Comparison of ENCODE assay signal across 9 cellular contexts in genomic region chr16:71896688-71897368, GRCh38. TPM values are rescaled to one million over a fixed set of nuclear protein-coding genes. Genes with fewer than 3 reads are reported as not detected.
DNase-seq lines count a peak whose midpoint lies in the region; ATAC-seq, FAIRE-seq and TF ChIP-seq lines count a peak whose summit lies in the region.
"Had no signal": no experiment of that assay in that cellular context is flagged by ENCODE, and none has a peak within 500 bp of the region (broad histone marks: within the 10 kb centered on the region; RNA-seq: fewer than 3 reads in every experiment).

No MANE protein-coding gene starts in this region.

- no peaks in the 10 kb centered on the region for H3K79me1 ChIP-seq in H1 (ENCODE audit: low read depth, low read length)

- no peaks in the 10 kb centered on the region for H3K9me2 ChIP-seq in MM.1S (replicated peaks; ENCODE audit: insufficient read depth, low read length)

- peak overlapping the region; percentile 96 to 99 (median 98) for H3K4me3 Mint-ChIP-seq in CD4-positive, CD25-positive, alpha-beta regulatory T cell

- H3K18ac ChIP-seq in H1 (ENCODE audit: extremely low read depth, low read length) = no peak overlapping the region

- H2BK15ac ChIP-seq in H1 (ENCODE audit: low read length) = no peak overlapping the region

- H3K23me2 ChIP-seq in H1 (ENCODE audit: low read depth, low read length) = peaks cover 10% of the 10 kb centered on the region; the same call in 1 of the 2 replicates

- ATAC-seq in CD4-positive, CD25-positive, alpha-beta regulatory T cell (ENCODE audit: low read depth in 2 of 2) = no peak

- no peaks in the 10 kb centered on the region for H3K36me3 ChIP-seq in CD4-positive, CD25-positive, alpha-beta regulatory T cell (ENCODE audit: control insufficient read depth, insufficient read depth, low read length)
- H3K36me3 ChIP-seq in MM.1S (replicated peaks; ENCODE audit: insufficient read depth, low read length) (no peaks in the 10 kb centered on the region), H1 (ENCODE audit: control insufficient read depth in 2 of 4, insufficient read depth in 4 of 4, low read length in 3 of 4) (peaks cover 0 to 6% (median 0%) of the 10 kb centered on the region in 4 experiments; a peak in 1 of 8 replicates), neuron (ENCODE audit: insufficient read depth, low read length) (peaks cover 19% of the 10 kb centered on the region)

- H3K9me3 ChIP-seq in CD4-positive, CD25-positive, alpha-beta regulatory T cell (ENCODE audit: control insufficient read depth in 2 of 2, low read length in 2 of 2) = no peaks in the 10 kb centered on the region
- H3K9me3 ChIP-seq in MM.1S (replicated peaks; ENCODE audit: insufficient read depth, low read length) (no peaks in the 10 kb centered on the region), H1 (ENCODE audit: insufficient read depth in 2 of 2, low read depth in 1 of 2, low read length in 1 of 2) (no peaks in the 10 kb centered on the region), neuron (ENCODE audit: low read length) (no peaks in the 10 kb centered on the region)

- TF ChIP-seq CTCF in MM.1S (IDR thresholded peaks at IDR 0.05; ENCODE audit: low read length) = no peak
- no peak for TF ChIP-seq CTCF in H1 (IDR thresholded peaks at IDR 0.05; ENCODE audit: control extremely low read depth in 1 of 3, insufficient read depth in 1 of 3, low read depth in 1 of 3, low read length in 3 of 3)

- POLR2A ChIA-PET in H1 (lab: Charles Lee; ENCODE audit: partially characterized antibody) = interaction anchor here (0.7 to 5.8 kb wide), 10 partner anchors 8 to 89 kb away, joined by 3 to 70 read pairs (median 6); partner anchors contain the start of genes AP1G1 and ZNF821

- peaks cover 0 to 2% (median 0%) of the 10 kb centered on the region in 7 donors for H3K9me3 Mint-ChIP-seq in CD4-positive, CD25-positive, alpha-beta regulatory T cell

- H2BK120ac ChIP-seq in H1 (replicated peaks; ENCODE audit: low read depth, low read length) = no peak overlapping the region

- DNase-seq in CD4-positive, CD25-positive, alpha-beta regulatory T cell = no peak
- no peak for DNase-seq in MM.1S
- no peak for DNase-seq in H1 (ENCODE audit: low read depth in 1 of 2, low spot score in 2 of 2)
- DNase-seq in COLO668 (lab: John Stamatoyannopoulos, UW; ENCODE audit: unreplicated experiment) = no peak
- no peak for DNase-seq in posterior cingulate gyrus
- no peak for DNase-seq in NCI-H524 (lab: John Stamatoyannopoulos, UW)
- DNase-seq in NOMO-1 treated with dmso at 0.1 percent for 144 hours (lab: John Stamatoyannopoulos, UW; ENCODE audit: unreplicated experiment) = no peak
- DNase-seq: NCI-H774 had no signal

- H3K27ac Mint-ChIP-seq in CD4-positive, CD25-positive, alpha-beta regulatory T cell = peak overlapping the region; percentile 82 to 97 (median 90)

- peak overlapping the region; percentile 61; the same call in 1 of the 2 replicates for H3K4me2 ChIP-seq in MM.1S (ENCODE audit: low read depth, low read length)
- H3K4me2 ChIP-seq in H1 (ENCODE audit: insufficient read depth in 1 of 2, low read depth in 2 of 2, low read length in 2 of 2) = peak overlapping the region; percentile 73 to 87

- no peak for TF ChIP-seq POLR2A in H1 (IDR thresholded peaks at IDR 0.05; ENCODE audit: control extremely low read depth in 1 of 2, low read depth in 2 of 2, low read length in 2 of 2)

- CTCF ChIA-PET in H1 (lab: Charles Lee; ENCODE audit: partially characterized antibody) = interaction anchor here (1.0 to 1.1 kb wide), 2 partner anchors 14 to 77 kb away, joined by 5 read pairs; no protein-coding TSS in a partner anchor

- peaks cover 27% of the 10 kb centered on the region for H4K20me1 ChIP-seq in MM.1S (ENCODE audit: insufficient read depth, low read length)
- peaks cover 14 to 15% of the 10 kb centered on the region in 2 experiments for H4K20me1 ChIP-seq in H1 (replicated peaks in 1 of 2; ENCODE audit: control insufficient read depth in 1 of 2, insufficient read depth in 2 of 2, low read length in 2 of 2)

- H3K4me1 Mint-ChIP-seq in CD4-positive, CD25-positive, alpha-beta regulatory T cell = peaks cover 23 to 56% (median 31%) of the 10 kb centered on the region in 4 donors

- no peaks in the 10 kb centered on the region for H3K27me3 ChIP-seq in CD4-positive, CD25-positive, alpha-beta regulatory T cell (ENCODE audit: control insufficient read depth, insufficient read depth, low read length)
- H3K27me3 ChIP-seq in MM.1S (replicated peaks; ENCODE audit: insufficient read depth, low read length) = no peaks in the 10 kb centered on the region
- H3K27me3 ChIP-seq in H1 (replicated peaks in 1 of 4; ENCODE audit: control insufficient read depth in 3 of 4, extremely low read depth in 1 of 4, insufficient read depth in 3 of 4, low read length in 3 of 4) = no peaks in the 10 kb centered on the region
- no peaks in the 10 kb centered on the region for H3K27me3 ChIP-seq in neuron (ENCODE audit: insufficient read depth, low read length)

- no peak overlapping the region for H2AFZ ChIP-seq in MM.1S (ENCODE audit: low read length)
- H2AFZ ChIP-seq in H1 (ENCODE audit: low read length) = no peak overlapping the region
- H2AFZ ChIP-seq in neuron (ENCODE audit: low read depth, low read length) = no peak overlapping the region

- no peaks in the 10 kb centered on the region for H3K36me3 Mint-ChIP-seq in CD4-positive, CD25-positive, alpha-beta regulatory T cell

- no peak overlapping the region for H4K8ac ChIP-seq in H1 (ENCODE audit: extremely low read depth, insufficient read depth, low read length)

- H3K56ac ChIP-seq in H1 (replicated peaks; ENCODE audit: insufficient read length, low read depth, low read length) = no peak overlapping the region

- peaks cover 4% of the 10 kb centered on the region for H3K27me3 Mint-ChIP-seq in CD4-positive, CD25-positive, alpha-beta regulatory T cell

- H3K27ac ChIP-seq in CD4-positive, CD25-positive, alpha-beta regulatory T cell (ENCODE audit: insufficient read depth, low read length, poor library complexity, severe bottlenecking) = peak overlapping the region; percentile 93
- H3K27ac ChIP-seq in MM.1S (ENCODE audit: low read length) = no peak overlapping the region
- no peak overlapping the region for H3K27ac ChIP-seq in H1 (ENCODE audit: low read depth, low read length)

- no peak overlapping the region for H3K14ac ChIP-seq in H1 (ENCODE audit: insufficient read length)

- H4K5ac ChIP-seq in H1 (ENCODE audit: insufficient read length, low read depth, low read length) = no peak overlapping the region

- no peak overlapping the region for H2BK20ac ChIP-seq in H1 (ENCODE audit: low read length)

- no peak for FAIRE-seq in H1 (lab: Jason Lieb, UNC)

- peak overlapping the region; percentile 90 for H3K4me3 ChIP-seq in CD4-positive, CD25-positive, alpha-beta regulatory T cell (ENCODE audit: low read depth, low read length)
- H3K4me3 ChIP-seq in MM.1S (ENCODE audit: low read length) = peak overlapping the region; percentile 94; the same call in 1 of the 2 replicates
- H3K4me3 ChIP-seq in H1 (ENCODE audit: extremely low read depth in 1 of 4, insufficient read depth in 2 of 4, low read depth in 3 of 4, low read length in 4 of 4) = peak overlapping the region; percentile 90 to 95 (median 94)
- peak overlapping the region; percentile 69 for H3K4me3 ChIP-seq in neuron (ENCODE audit: low read length)

- 64% methylated on average over 15 of the region's 15 CpGs; no CpG with 5 or more reads in 1 of the 2 experiments for WGBS in H1 (ENCODE audit: extremely low coverage in 1 of 2, insufficient coverage in 1 of 2, insufficient read length in 1 of 2, insufficient replicate concordance in 2 of 2, low coverage in 1 of 2, low lambda C conversion rate in 2 of 2, missing lambda C conversion rate in 1 of 2), 2 experiments

- intact Hi-C loops in posterior cingulate gyrus (cut with DNase I) = no loop called here

- H3K9ac ChIP-seq in MM.1S (ENCODE audit: low read length) = no peak overlapping the region
- no peak overlapping the region for H3K9ac ChIP-seq in H1 (replicated peaks in 1 of 4; ENCODE audit: extremely low read depth in 1 of 4, low read depth in 3 of 4, low read length in 3 of 4)

- no peak for TF ChIP-seq RAD21 in H1 (IDR thresholded peaks at IDR 0.05 in 1 of 2, conservative IDR thresholded peaks at IDR 0.05 in 1 of 2; ENCODE audit: low read depth in 2 of 2, low read length in 2 of 2)

- H2BK5ac ChIP-seq in H1 (ENCODE audit: low read depth, low read length) = no peak overlapping the region

- H3F3A ChIP-seq in MM.1S (ENCODE audit: insufficient read depth, low read length) = peaks cover 25% of the 10 kb centered on the region

- no peak overlapping the region for H2AK5ac ChIP-seq in H1 (ENCODE audit: low read depth, low read length)

- H3K79me2 ChIP-seq in MM.1S (ENCODE audit: low read length) (peaks cover 65% of the 10 kb centered on the region), H1 (ENCODE audit: control insufficient read depth in 1 of 2, insufficient read depth in 2 of 2, low read length in 2 of 2) (peaks cover 48 to 65% of the 10 kb centered on the region in 2 experiments)

- peaks cover 54% of the 10 kb centered on the region for H3K4me1 ChIP-seq in CD4-positive, CD25-positive, alpha-beta regulatory T cell (ENCODE audit: control insufficient read depth, insufficient read depth, low read length, poor library complexity, severe bottlenecking)
- 0 out of 2 replicates have a peak, but pooled peaks cover 3% of the 10 kb centered on the region for H3K4me1 ChIP-seq in MM.1S (ENCODE audit: low read length)
- H3K4me1 ChIP-seq in H1 (replicated peaks in 1 of 4; ENCODE audit: control insufficient read depth in 3 of 4, insufficient read depth in 4 of 4, low read length in 3 of 4) = no peaks in the 10 kb centered on the region; a peak in 1 of 7 replicates
- peaks cover 13% of the 10 kb centered on the region for H3K4me1 ChIP-seq in neuron (ENCODE audit: insufficient read depth, low read length)

- H3K23ac ChIP-seq in H1 (ENCODE audit: insufficient read length) = no peak overlapping the region

- no peak overlapping the region for H3K4ac ChIP-seq in H1 (replicated peaks; ENCODE audit: insufficient read length, low read depth, low read length)

- H4K91ac ChIP-seq in H1 (replicated peaks; ENCODE audit: insufficient read length, low read length) = no peak overlapping the region

- H2BK12ac ChIP-seq in H1 (ENCODE audit: low read depth, low read length) = no peak overlapping the region

- no peak for TF ChIP-seq EP300 in H1 (IDR thresholded peaks at IDR 0.05; ENCODE audit: borderline replicate concordance in 1 of 2, low read depth in 2 of 2, low read length in 2 of 2)

RNA-seq across cellular contexts. Expression of gene IST1, which starts 1.5 kb away (rescaled TPM):
- total RNA-seq in CD4-positive, CD25-positive, alpha-beta regulatory T cell = 346 TPM
- 100 to 1,000 TPM; 151 to 252 (median 190) TPM for polyA plus RNA-seq in CD4-positive, CD25-positive, alpha-beta regulatory T cell
- 245 and 248 TPM in 2 replicates for total RNA-seq in H1 (2021; fragmentation: NEBNext Ultra II Directional; extraction: Animal tissue kit (Norgen Biotek cat#: 25700))
- polyA plus RNA-seq in H1 (2011; rRNA removed) = 163 and 190 TPM in 2 replicates
- polyA plus RNA-seq in H1 (2011; cell fraction: cytosol; rRNA removed) = 258 TPM
- polyA plus RNA-seq in H1 (2011; cell fraction: nucleus; rRNA removed) = 226 TPM
- 182 to 203 TPM (median 189 TPM) in 4 replicates for polyA plus RNA-seq in H1 (2012, experiment 1 of 2)
- 79.0 TPM for polyA plus RNA-seq in H1 (2012, experiment 2 of 2)
- 103 TPM for polyA plus RNA-seq in H1 (2013, experiment 1 of 2)
- 101 TPM for polyA plus RNA-seq in H1 (2013, experiment 2 of 2)
- 311 and 412 TPM in 2 replicates for polyA minus RNA-seq in H1 (2011; rRNA and poly(A)+ RNA removed)
- polyA minus RNA-seq in H1 (2011; cell fraction: cytosol; rRNA and poly(A)+ RNA removed) = 98.5 TPM
- 127 TPM for polyA minus RNA-seq in H1 (2011; cell fraction: nucleus; rRNA and poly(A)+ RNA removed)

RNA-seq across cellular contexts. Expression of gene ZNF821, which starts 12.8 kb away (rescaled TPM):
- 21.6 TPM for total RNA-seq in CD4-positive, CD25-positive, alpha-beta regulatory T cell
- 10 to 100 TPM; 13.3 to 15.5 (median 15.2) TPM for polyA plus RNA-seq in CD4-positive, CD25-positive, alpha-beta regulatory T cell
- 13.6 and 14.1 TPM in 2 replicates for total RNA-seq in H1 (2021; fragmentation: NEBNext Ultra II Directional; extraction: Animal tissue kit (Norgen Biotek cat#: 25700))
- polyA plus RNA-seq in H1 (2011; rRNA removed) = 9.5 and 12.4 TPM in 2 replicates
- 13.4 TPM for polyA plus RNA-seq in H1 (2011; cell fraction: cytosol; rRNA removed)
- 16.8 TPM for polyA plus RNA-seq in H1 (2011; cell fraction: nucleus; rRNA removed)
- polyA plus RNA-seq in H1 (2012, experiment 1 of 2) = 9.8 to 11.9 TPM (median 10.4 TPM) in 4 replicates
- 10.7 TPM for polyA plus RNA-seq in H1 (2012, experiment 2 of 2)
- polyA plus RNA-seq in H1 (2013, experiment 1 of 2) = 6.8 TPM
- polyA plus RNA-seq in H1 (2013, experiment 2 of 2) = 6.1 TPM
- 7.1 and 8.1 TPM in 2 replicates for polyA minus RNA-seq in H1 (2011; rRNA and poly(A)+ RNA removed)
- 7.2 TPM for polyA minus RNA-seq in H1 (2011; cell fraction: cytosol; rRNA and poly(A)+ RNA removed)
- 11.2 TPM for polyA minus RNA-seq in H1 (2011; cell fraction: nucleus; rRNA and poly(A)+ RNA removed)

RNA-seq across cellular contexts. Expression of gene ATXN1L, which starts 51.1 kb away (rescaled TPM):
- total RNA-seq in CD4-positive, CD25-positive, alpha-beta regulatory T cell = 46.8 TPM
- 10 to 100 TPM in 2 of 4 donors, 1 to 10 TPM in 2; 7.7 to 14.0 (median 10.3) TPM for polyA plus RNA-seq in CD4-positive, CD25-positive, alpha-beta regulatory T cell
- total RNA-seq in H1 (2021; fragmentation: NEBNext Ultra II Directional; extraction: Animal tissue kit (Norgen Biotek cat#: 25700)) = 20.8 and 23.8 TPM in 2 replicates
- polyA plus RNA-seq in H1 (2011; rRNA removed) = 12.1 and 14.7 TPM in 2 replicates
- 12.5 TPM for polyA plus RNA-seq in H1 (2011; cell fraction: cytosol; rRNA removed)
- polyA plus RNA-seq in H1 (2011; cell fraction: nucleus; rRNA removed) = 16.2 TPM
- 13.2 to 17.9 TPM (median 15.1 TPM) in 4 replicates for polyA plus RNA-seq in H1 (2012, experiment 1 of 2)
- polyA plus RNA-seq in H1 (2012, experiment 2 of 2) = 6.2 TPM
- polyA plus RNA-seq in H1 (2013, experiment 1 of 2) = 10.0 TPM
- polyA plus RNA-seq in H1 (2013, experiment 2 of 2) = 9.9 TPM
- polyA minus RNA-seq in H1 (2011; rRNA and poly(A)+ RNA removed) = 24.8 and 25.3 TPM in 2 replicates
- 10.6 TPM for polyA minus RNA-seq in H1 (2011; cell fraction: cytosol; rRNA and poly(A)+ RNA removed)
- 16.9 TPM for polyA minus RNA-seq in H1 (2011; cell fraction: nucleus; rRNA and poly(A)+ RNA removed)
